2 cellular contexts compared by ENCODE assay signal in the genomic region with DNA sequence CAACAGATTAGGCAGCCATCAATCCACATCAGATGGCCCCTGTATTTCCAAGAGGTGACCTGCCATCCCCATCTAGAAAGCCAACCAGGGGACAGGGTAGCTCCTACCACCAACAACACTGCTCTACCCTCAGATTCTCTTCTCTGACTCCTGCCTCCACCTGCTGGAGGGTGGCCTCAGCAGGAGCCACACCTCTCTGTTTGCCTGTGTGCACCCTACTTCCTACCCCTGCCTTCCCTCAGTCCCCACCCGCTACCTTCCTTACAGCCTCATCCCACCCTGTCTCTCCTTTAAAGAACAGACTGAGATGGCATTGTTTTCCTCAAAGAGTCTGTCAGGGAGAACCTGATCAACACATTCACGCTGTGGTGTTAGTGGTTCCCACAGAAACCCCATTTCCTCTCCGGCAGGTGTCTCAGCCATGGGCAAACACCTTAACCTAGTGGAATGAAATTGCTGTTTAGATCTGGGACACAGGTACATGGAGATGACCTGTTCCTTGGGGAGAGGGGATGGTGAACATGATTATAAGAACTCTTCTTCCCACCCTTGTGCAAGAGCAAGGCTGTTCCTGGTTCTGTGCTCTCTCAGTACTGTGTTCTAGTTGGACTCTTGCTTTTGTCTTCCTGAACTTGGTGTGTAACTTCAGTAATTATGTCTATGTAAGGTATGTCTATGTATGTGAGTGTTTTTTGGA.
TF ChIP-seq lines count a peak whose summit lies in the region.

No MANE protein-coding gene starts in this region.

TF ChIP-seq in SK-N-SH, 30 proteins besides CTCF, POLR2A, EP300 and RAD21 (continued from another document):
- TF ChIP-seq USF1 (IDR thresholded peaks at IDR 0.05; ENCODE audit: borderline replicate concordance, low read depth): no peak
- no peak for TF ChIP-seq TEAD4 (IDR thresholded peaks at IDR 0.05; ENCODE audit: borderline replicate concordance, insufficient read depth)
- no peak for TF ChIP-seq IRF3 (IDR thresholded peaks at IDR 0.05; ENCODE audit: low read depth, low read length)
- TF ChIP-seq NRF1 (IDR thresholded peaks at IDR 0.05; ENCODE audit: low read depth, low read length): no peak
- TF ChIP-seq, protein P1, sequence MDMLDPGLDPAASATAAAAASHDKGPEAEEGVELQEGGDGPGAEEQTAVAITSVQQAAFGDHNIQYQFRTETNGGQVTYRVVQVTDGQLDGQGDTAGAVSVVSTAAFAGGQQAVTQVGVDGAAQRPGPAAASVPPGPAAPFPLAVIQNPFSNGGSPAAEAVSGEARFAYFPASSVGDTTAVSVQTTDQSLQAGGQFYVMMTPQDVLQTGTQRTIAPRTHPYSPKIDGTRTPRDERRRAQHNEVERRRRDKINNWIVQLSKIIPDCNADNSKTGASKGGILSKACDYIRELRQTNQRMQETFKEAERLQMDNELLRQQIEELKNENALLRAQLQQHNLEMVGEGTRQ (IDR thresholded peaks at IDR 0.05; ENCODE audit: borderline replicate concordance, low read depth, low read length): no peak
- no peak for TF ChIP-seq MEF2A (IDR thresholded peaks at IDR 0.05; ENCODE audit: borderline replicate concordance, low read depth)
- no peak for TF ChIP-seq TAF1 (IDR thresholded peaks at IDR 0.05; ENCODE audit: borderline replicate concordance, low read depth, low read length)
- TF ChIP-seq RFX5 (IDR thresholded peaks at IDR 0.05; ENCODE audit: low read length): no peak
- no peak for TF ChIP-seq FOXJ3 (CRISPR knock-in tag; IDR thresholded peaks at IDR 0.05)
- TF ChIP-seq RCOR1 (IDR thresholded peaks at IDR 0.05; ENCODE audit: low read length): no peak
- TF ChIP-seq SIN3A (IDR thresholded peaks at IDR 0.05; ENCODE audit: borderline replicate concordance, low read depth, low read length): no peak
- no peak for TF ChIP-seq MXI1 (IDR thresholded peaks at IDR 0.05; ENCODE audit: low read depth, low read length)

TF ChIP-seq in SK-N-SH treated with all-trans-retinoic acid at 6 μM for 48 hours, 23 proteins besides CTCF, POLR2A, EP300 and RAD21 (continued from another document):
- TF ChIP-seq, protein P2, sequence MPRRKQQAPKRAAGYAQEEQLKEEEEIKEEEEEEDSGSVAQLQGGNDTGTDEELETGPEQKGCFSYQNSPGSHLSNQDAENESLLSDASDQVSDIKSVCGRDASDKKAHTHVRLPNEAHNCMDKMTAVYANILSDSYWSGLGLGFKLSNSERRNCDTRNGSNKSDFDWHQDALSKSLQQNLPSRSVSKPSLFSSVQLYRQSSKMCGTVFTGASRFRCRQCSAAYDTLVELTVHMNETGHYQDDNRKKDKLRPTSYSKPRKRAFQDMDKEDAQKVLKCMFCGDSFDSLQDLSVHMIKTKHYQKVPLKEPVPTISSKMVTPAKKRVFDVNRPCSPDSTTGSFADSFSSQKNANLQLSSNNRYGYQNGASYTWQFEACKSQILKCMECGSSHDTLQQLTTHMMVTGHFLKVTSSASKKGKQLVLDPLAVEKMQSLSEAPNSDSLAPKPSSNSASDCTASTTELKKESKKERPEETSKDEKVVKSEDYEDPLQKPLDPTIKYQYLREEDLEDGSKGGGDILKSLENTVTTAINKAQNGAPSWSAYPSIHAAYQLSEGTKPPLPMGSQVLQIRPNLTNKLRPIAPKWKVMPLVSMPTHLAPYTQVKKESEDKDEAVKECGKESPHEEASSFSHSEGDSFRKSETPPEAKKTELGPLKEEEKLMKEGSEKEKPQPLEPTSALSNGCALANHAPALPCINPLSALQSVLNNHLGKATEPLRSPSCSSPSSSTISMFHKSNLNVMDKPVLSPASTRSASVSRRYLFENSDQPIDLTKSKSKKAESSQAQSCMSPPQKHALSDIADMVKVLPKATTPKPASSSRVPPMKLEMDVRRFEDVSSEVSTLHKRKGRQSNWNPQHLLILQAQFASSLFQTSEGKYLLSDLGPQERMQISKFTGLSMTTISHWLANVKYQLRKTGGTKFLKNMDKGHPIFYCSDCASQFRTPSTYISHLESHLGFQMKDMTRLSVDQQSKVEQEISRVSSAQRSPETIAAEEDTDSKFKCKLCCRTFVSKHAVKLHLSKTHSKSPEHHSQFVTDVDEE (CRISPR knock-in tag; IDR thresholded peaks at IDR 0.05): no peak
- TF ChIP-seq TOX (CRISPR knock-in tag; IDR thresholded peaks at IDR 0.05; ENCODE audit: borderline replicate concordance): no peak
